In the genomic region with DNA sequence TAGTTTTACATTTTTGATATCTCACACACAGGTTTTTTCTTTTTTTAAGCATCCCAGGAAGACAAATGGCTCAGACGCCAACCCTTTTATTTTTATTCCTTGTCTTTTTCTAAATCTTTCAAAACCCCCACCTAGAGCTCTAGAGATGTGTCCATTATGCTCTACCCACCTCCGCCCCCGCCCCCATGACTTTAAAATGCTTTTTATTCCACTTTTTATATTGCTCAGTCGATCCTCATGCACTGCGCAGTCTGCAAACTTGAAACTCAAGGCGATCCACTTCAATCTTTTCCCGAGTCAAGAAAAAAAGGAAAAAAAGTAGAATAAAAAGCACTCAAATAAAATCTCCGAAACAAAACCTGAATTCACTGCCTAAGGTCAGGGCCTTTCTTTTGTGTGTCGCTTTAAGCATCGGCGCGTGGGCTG, we compare ENCODE assay signal across 8 cellular contexts. TPM values are rescaled to one million over a fixed set of nuclear protein-coding genes. Genes with fewer than 3 reads are reported as not detected.
DNase-seq lines count a peak whose midpoint lies in the region; ATAC-seq, FAIRE-seq and TF ChIP-seq lines count a peak whose summit lies in the region.

No MANE protein-coding gene starts in this region.

- no peaks in the 10 kb centered on the region for H3K79me1 ChIP-seq in H1 (ENCODE audit: low read depth, low read length)

- no peak overlapping the region for H2BK120ac ChIP-seq in H1 (replicated peaks; ENCODE audit: low read depth, low read length)

- TF ChIP-seq RAD21 in H1 (IDR thresholded peaks at IDR 0.05 in 1 of 2, conservative IDR thresholded peaks at IDR 0.05 in 1 of 2; ENCODE audit: low read depth in 2 of 2, low read length in 2 of 2): no peak

- peak; percentile 3 for ATAC-seq in GM18505 (IDR thresholded peaks at IDR 0.05; ENCODE audit: unreplicated experiment)
- ATAC-seq in GM19324 (IDR thresholded peaks at IDR 0.05; ENCODE audit: low FRiP score, unreplicated experiment): no peak
- no peak for ATAC-seq in HG02884 (IDR thresholded peaks at IDR 0.05; ENCODE audit: unreplicated experiment)

- no peak overlapping the region; the same call in 1 of the 2 replicates for H2AK5ac ChIP-seq in H1 (ENCODE audit: low read depth, low read length)

- H3F3A ChIP-seq in neural progenitor cell (ENCODE audit: low read depth): peaks cover 33% of the 10 kb centered on the region

- H3K9me3 ChIP-seq in MG63 (no peaks in the 10 kb centered on the region), H1 (ENCODE audit: insufficient read depth in 2 of 2, low read depth in 1 of 2, low read length in 1 of 2) (no peaks in the 10 kb centered on the region), neural progenitor cell (ENCODE audit: low read depth) (no peaks in the 10 kb centered on the region)

- H3K14ac ChIP-seq in H1 (ENCODE audit: insufficient read length): no peak overlapping the region

- TF ChIP-seq POLR2A in GM18505 (IDR thresholded peaks at IDR 0.05; ENCODE audit: borderline replicate concordance, extremely low read depth, insufficient read depth, insufficient read length) (no peak), H1 (IDR thresholded peaks at IDR 0.05; ENCODE audit: control extremely low read depth in 1 of 2, low read depth in 2 of 2, low read length in 2 of 2) (no peak)

- no peak overlapping the region for H4K8ac ChIP-seq in H1 (ENCODE audit: extremely low read depth, insufficient read depth, low read length)

- CTCF ChIA-PET in H1 (lab: Charles Lee; ENCODE audit: partially characterized antibody): interaction anchor here (0.7 to 1.8 kb wide), 6 partner anchors 9 to 47 kb away, joined by 3 to 5 read pairs (median 4); no protein-coding TSS in a partner anchor

- H3K18ac ChIP-seq in H1 (ENCODE audit: extremely low read depth, low read length): peak overlapping the region; percentile 68; the same call in 1 of the 2 replicates

- H3K4me1 ChIP-seq in H1 (replicated peaks in 1 of 4; ENCODE audit: control insufficient read depth in 3 of 4, insufficient read depth in 4 of 4, low read length in 3 of 4) (peaks cover 0 to 9% (median 5%) of the 10 kb centered on the region in 4 experiments; a peak in 4 of 7 replicates), neural progenitor cell (peaks cover 42% of the 10 kb centered on the region)

- peaks cover 12% of the 10 kb centered on the region for H3K23me2 ChIP-seq in H1 (ENCODE audit: low read depth, low read length)

- H2AFZ ChIP-seq in H1 (ENCODE audit: low read length): no peak overlapping the region
- H2AFZ ChIP-seq in neural progenitor cell (replicated peaks): peak overlapping the region; percentile 57

- H4K20me1 ChIP-seq in H1 (replicated peaks in 1 of 2; ENCODE audit: control insufficient read depth in 1 of 2, insufficient read depth in 2 of 2, low read length in 2 of 2): peaks cover 12 to 29% of the 10 kb centered on the region in 2 experiments
- peaks cover 43% of the 10 kb centered on the region for H4K20me1 ChIP-seq in neural progenitor cell (ENCODE audit: low read depth)

- peaks cover 9% of the 10 kb centered on the region for H3K36me3 Mint-ChIP-seq in neural progenitor cell

- DNase-seq in MG63: no peak
- no peak for DNase-seq in H1 (ENCODE audit: low read depth in 1 of 2, low spot score in 2 of 2)
- DNase-seq in neural progenitor cell (ENCODE audit: low spot score): no peak
- DNase-seq in NCI-H1048 (lab: John Stamatoyannopoulos, UW): no peak
- no peak for DNase-seq in RKO (ENCODE audit: low spot score)

- H2BK5ac ChIP-seq in H1 (ENCODE audit: low read depth, low read length): peak overlapping the region; percentile 77

- H3K4me3 ChIP-seq in MG63 (peak overlapping the region; percentile 81), H1 (ENCODE audit: extremely low read depth in 1 of 4, insufficient read depth in 2 of 4, low read depth in 3 of 4, low read length in 4 of 4) (peak overlapping the region; percentile 67 to 98 (median 89)), neural progenitor cell (peak overlapping the region; percentile 90)

- H3K27me3 ChIP-seq in MG63 (no peaks in the 10 kb centered on the region), H1 (replicated peaks in 1 of 4; ENCODE audit: control insufficient read depth in 3 of 4, extremely low read depth in 1 of 4, insufficient read depth in 3 of 4, low read length in 3 of 4) (no peaks in the 10 kb centered on the region), neural progenitor cell (no peaks in the 10 kb centered on the region)

- TF ChIP-seq EP300 in H1 (IDR thresholded peaks at IDR 0.05; ENCODE audit: borderline replicate concordance in 1 of 2, low read depth in 2 of 2, low read length in 2 of 2): no peak

- H3K4me2 ChIP-seq in H1 (ENCODE audit: insufficient read depth in 1 of 2, low read depth in 2 of 2, low read length in 2 of 2) (peak overlapping the region; percentile 90 to 100), neural progenitor cell (peak overlapping the region; percentile 94)

- peaks cover 40% of the 10 kb centered on the region for H3K4me1 Mint-ChIP-seq in neural progenitor cell

- H3K79me2 ChIP-seq in H1 (ENCODE audit: control insufficient read depth in 1 of 2, insufficient read depth in 2 of 2, low read length in 2 of 2) (peaks cover 28 to 63% of the 10 kb centered on the region in 2 experiments), neural progenitor cell (ENCODE audit: low read depth) (peaks cover 62% of the 10 kb centered on the region)

- no peak overlapping the region for H2BK20ac ChIP-seq in H1 (ENCODE audit: low read length)

- H3K27me3 Mint-ChIP-seq in neural progenitor cell (ENCODE audit: insufficient read depth, low read depth): peaks cover 2% of the 10 kb centered on the region

- no peak overlapping the region for H4K91ac ChIP-seq in H1 (replicated peaks; ENCODE audit: insufficient read length, low read length)

- H2BK12ac ChIP-seq in H1 (ENCODE audit: low read depth, low read length): no peak overlapping the region

- H3K4ac ChIP-seq in H1 (replicated peaks; ENCODE audit: insufficient read length, low read depth, low read length): no peak overlapping the region

- FAIRE-seq in H1 (lab: Jason Lieb, UNC): no peak

- peak overlapping the region; percentile 46 for H4K5ac ChIP-seq in H1 (ENCODE audit: insufficient read length, low read depth, low read length)

- peak overlapping the region; percentile 89 for H3K27ac ChIP-seq in H1 (ENCODE audit: low read depth, low read length)
- peak overlapping the region; percentile 93 for H3K27ac ChIP-seq in neural progenitor cell

- H3K36me3 ChIP-seq in MG63 (no peaks in the 10 kb centered on the region; the same call in 1 of the 2 replicates), H1 (ENCODE audit: control insufficient read depth in 2 of 4, insufficient read depth in 4 of 4, low read length in 3 of 4) (no peaks in the 10 kb centered on the region), neural progenitor cell (no peaks in the 10 kb centered on the region)

- H3K23ac ChIP-seq in H1 (ENCODE audit: insufficient read length): no peak overlapping the region

- WGBS in H1 (ENCODE audit: extremely low coverage in 1 of 2, insufficient coverage in 1 of 2, insufficient read length in 1 of 2, insufficient replicate concordance in 2 of 2, low coverage in 1 of 2, low lambda C conversion rate in 2 of 2, missing lambda C conversion rate in 1 of 2), 2 experiments: 2% methylated on average over 12 of the region's 12 CpGs; no CpG with 5 or more reads in 1 of the 2 experiments

- POLR2A ChIA-PET in H1 (lab: Charles Lee; ENCODE audit: partially characterized antibody): interaction anchor here (0.7 to 4.6 kb wide), 13 partner anchors 9 to 1013 kb away, joined by 3 to 76 read pairs (median 4); a partner anchor contains a TSS

- no peak for TF ChIP-seq CTCF in H1 (IDR thresholded peaks at IDR 0.05; ENCODE audit: control extremely low read depth in 1 of 3, insufficient read depth in 1 of 3, low read depth in 1 of 3, low read length in 3 of 3)
- TF ChIP-seq CTCF in neural progenitor cell (IDR thresholded peaks at IDR 0.05): no peak

- peak overlapping the region; percentile 92 for H3K4me3 Mint-ChIP-seq in neural progenitor cell

- peak overlapping the region; percentile 70 for H3K56ac ChIP-seq in H1 (replicated peaks; ENCODE audit: insufficient read length, low read depth, low read length)

- H2BK15ac ChIP-seq in H1 (ENCODE audit: low read length): no peak overlapping the region

- H3K9ac ChIP-seq in H1 (replicated peaks in 1 of 4; ENCODE audit: extremely low read depth in 1 of 4, low read depth in 3 of 4, low read length in 3 of 4) (peak overlapping the region; percentile 90 to 97 (median 94)), neural progenitor cell (peak overlapping the region; percentile 61)

- peak overlapping the region; percentile 100 for H3K27ac Mint-ChIP-seq in neural progenitor cell

- H3K9me3 Mint-ChIP-seq in neural progenitor cell: no peaks in the 10 kb centered on the region

RNA-seq across cellular contexts. Expression of a gene that starts 0.4 kb away (rescaled TPM):
- total RNA-seq in MG63 (2014; rRNA removed; shearing (Covaris generic); ENCODE audit: low replicate concordance): 36.8 and 90.5 TPM in 2 replicates
- 64.1 and 65.2 TPM in 2 replicates for total RNA-seq in H1 (2021; fragmentation: NEBNext Ultra II Directional; extraction: Animal tissue kit (Norgen Biotek cat#: 25700))
- 18.7 and 33.9 TPM in 2 replicates for polyA plus RNA-seq in H1 (2011; rRNA removed)
- 45.9 TPM for polyA plus RNA-seq in H1 (2011; cell fraction: cytosol; rRNA removed)
- polyA plus RNA-seq in H1 (2011; cell fraction: nucleus; rRNA removed): 19.2 TPM
- 45.1 to 66.2 TPM (median 56.0 TPM) in 4 replicates for polyA plus RNA-seq in H1 (2012, experiment 1 of 2)
- 8.1 TPM for polyA plus RNA-seq in H1 (2012, experiment 2 of 2)
- polyA plus RNA-seq in H1 (2013, experiment 1 of 2): 37.6 TPM
- 37.6 TPM for polyA plus RNA-seq in H1 (2013, experiment 2 of 2)
- 51.2 and 74.4 TPM in 2 replicates for polyA minus RNA-seq in H1 (2011; rRNA and poly(A)+ RNA removed)
- 32.3 TPM for polyA minus RNA-seq in H1 (2011; cell fraction: cytosol; rRNA and poly(A)+ RNA removed)
- 43.0 TPM for polyA minus RNA-seq in H1 (2011; cell fraction: nucleus; rRNA and poly(A)+ RNA removed)
- 44.7 and 69.0 TPM in 2 replicates for total RNA-seq in neural progenitor cell (ENCODE audit: low replicate concordance)

RNA-seq across cellular contexts. Expression of a gene that starts 44.6 kb away (rescaled TPM):
- total RNA-seq in MG63 (2014; rRNA removed; shearing (Covaris generic); ENCODE audit: low replicate concordance): 73.4 and 102 TPM in 2 replicates
- total RNA-seq in H1 (2021; fragmentation: NEBNext Ultra II Directional; extraction: Animal tissue kit (Norgen Biotek cat#: 25700)): 70.6 and 77.3 TPM in 2 replicates
- polyA plus RNA-seq in H1 (2011; rRNA removed): 8.2 and 17.5 TPM in 2 replicates
- 24.3 TPM for polyA plus RNA-seq in H1 (2011; cell fraction: cytosol; rRNA removed)
- 6.2 TPM for polyA plus RNA-seq in H1 (2011; cell fraction: nucleus; rRNA removed)
- polyA plus RNA-seq in H1 (2012, experiment 1 of 2): 26.3 to 52.3 TPM (median 32.2 TPM) in 4 replicates
- 2.5 TPM for polyA plus RNA-seq in H1 (2012, experiment 2 of 2)
- polyA plus RNA-seq in H1 (2013, experiment 1 of 2): 96.7 TPM
- polyA plus RNA-seq in H1 (2013, experiment 2 of 2): 94.3 TPM
- polyA minus RNA-seq in H1 (2011; rRNA and poly(A)+ RNA removed): 14.3 and 18.1 TPM in 2 replicates
- polyA minus RNA-seq in H1 (2011; cell fraction: cytosol; rRNA and poly(A)+ RNA removed): 19.7 TPM
- 32.9 TPM for polyA minus RNA-seq in H1 (2011; cell fraction: nucleus; rRNA and poly(A)+ RNA removed)
- total RNA-seq in neural progenitor cell (ENCODE audit: low replicate concordance): 144 and 225 TPM in 2 replicates

RNA-seq across cellular contexts. Expression of a gene that starts 45.2 kb away (rescaled TPM):
- total RNA-seq in MG63 (2014; rRNA removed; shearing (Covaris generic); ENCODE audit: low replicate concordance): 16.4 and 62.7 TPM in 2 replicates
- 48.5 and 59.5 TPM in 2 replicates for total RNA-seq in H1 (2021; fragmentation: NEBNext Ultra II Directional; extraction: Animal tissue kit (Norgen Biotek cat#: 25700))
- polyA plus RNA-seq in H1 (2011; rRNA removed): 6.8 and 12.2 TPM in 2 replicates
- polyA plus RNA-seq in H1 (2011; cell fraction: cytosol; rRNA removed): 21.8 TPM
- polyA plus RNA-seq in H1 (2011; cell fraction: nucleus; rRNA removed): 8.5 TPM
- polyA plus RNA-seq in H1 (2012, experiment 1 of 2): 29.4 to 50.6 TPM (median 38.4 TPM) in 4 replicates
- 4.4 TPM for polyA plus RNA-seq in H1 (2012, experiment 2 of 2)
- 22.5 TPM for polyA plus RNA-seq in H1 (2013, experiment 1 of 2)
- 23.9 TPM for polyA plus RNA-seq in H1 (2013, experiment 2 of 2)
- 5.1 and 6.6 TPM in 2 replicates for polyA minus RNA-seq in H1 (2011; rRNA and poly(A)+ RNA removed)
- 4.0 TPM for polyA minus RNA-seq in H1 (2011; cell fraction: cytosol; rRNA and poly(A)+ RNA removed)
- polyA minus RNA-seq in H1 (2011; cell fraction: nucleus; rRNA and poly(A)+ RNA removed): 9.3 TPM
- 30.0 and 68.2 TPM in 2 replicates for total RNA-seq in neural progenitor cell (ENCODE audit: low replicate concordance)
